In the genomic region with DNA sequence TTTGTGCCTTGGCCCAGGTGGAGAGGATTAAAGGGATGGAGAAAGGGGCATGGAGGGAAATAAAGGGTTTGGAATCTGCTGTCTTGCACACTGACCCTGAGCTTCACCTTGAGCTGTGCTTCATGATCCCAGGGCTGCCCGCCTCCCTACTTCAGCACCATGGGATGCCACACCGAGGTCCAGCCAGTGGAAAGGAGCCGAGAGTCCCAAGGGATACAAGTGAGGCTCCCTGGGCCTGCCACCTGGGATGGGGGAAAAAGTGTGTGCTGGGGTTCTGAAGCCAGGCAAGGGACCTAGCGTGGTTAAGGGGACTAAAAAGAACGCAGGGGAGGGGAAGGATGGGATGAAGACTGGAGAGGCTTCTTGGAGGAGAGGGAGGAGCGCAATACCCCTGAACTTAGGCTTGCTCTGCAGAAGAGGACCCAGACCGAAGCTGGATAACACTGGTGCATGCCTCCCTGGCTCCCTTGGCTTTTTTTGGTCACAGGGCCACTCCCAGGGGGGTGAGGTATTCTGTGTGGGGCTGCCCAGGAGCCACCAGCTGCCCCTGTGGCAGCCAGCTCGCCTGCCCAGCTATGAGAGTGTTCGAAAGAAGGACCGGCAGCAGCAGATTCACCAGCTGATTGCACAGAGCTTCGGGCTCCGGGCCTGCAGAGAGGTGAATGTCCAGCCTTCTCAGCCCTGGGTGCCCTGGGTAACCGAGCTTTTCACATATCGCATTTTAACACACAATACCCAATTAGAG, we compare ENCODE assay signal across 17 cellular contexts.
"Had no signal": no experiment of that assay in that cellular context is flagged by ENCODE, and none has a peak within 500 bp of the region (broad histone marks: within the 10 kb centered on the region; RNA-seq: fewer than 3 reads in every experiment).

No MANE protein-coding gene starts in this region.

- H3K27me3 ChIP-seq: dorsolateral prefrontal cortex, gastroesophageal sphincter, neutrophil, transverse colon had no signal

- H3K9me3 Mint-ChIP-seq: activated CD4-positive, alpha-beta memory T cell treated with anti-CD3 and anti-CD28 coated beads, Interleukin-2, amount 10 ng/mL, durations not matched to agents 7 days and 5 days; naive B cell; WTC11 had no signal

- DNase-seq: activated CD4-positive, alpha-beta memory T cell treated with anti-CD3 and anti-CD28 coated beads, Interleukin-2, amount 10 ng/mL, durations not matched to agents 7 days and 5 days; activated CD4-positive, alpha-beta T cell treated with anti-CD3 and anti-CD28 coated beads for 4 hours; activated CD8-positive, alpha-beta memory T cell treated with anti-CD3 and anti-CD28 coated beads, Interleukin-2, amount 50 U/mL, for 4 hours; activated T-cell treated with anti-CD3 and anti-CD28 coated beads, Interleukin-2, amount 50 U/mL, for 48 hours; anterior cingulate cortex; erythroblast; naive B cell; stimulated activated CD4-positive, alpha-beta T cell treated with anti-CD3 and anti-CD28 coated beads, Interleukin-4, amount 100 ng/mL, for 4 hours; stimulated activated CD8-positive, alpha-beta memory T cell treated with anti-CD3 and anti-CD28 coated beads, Interleukin-4, amount 100 ng/mL, for 48 hours; stimulated activated naive CD4-positive, alpha-beta T cell treated with Interleukin-2 at 50 U/mL for 16 hours; T-helper 2 cell; transverse colon had no signal

- ATAC-seq: gastroesophageal sphincter, WTC11 had no signal

- H3K27ac Mint-ChIP-seq: activated CD4-positive, alpha-beta memory T cell treated with anti-CD3 and anti-CD28 coated beads, Interleukin-2, amount 10 ng/mL, durations not matched to agents 7 days and 5 days; naive B cell; WTC11 had no signal

- H3K9me3 ChIP-seq: gastroesophageal sphincter, neutrophil, transverse colon had no signal

- H3K4me3 ChIP-seq: dorsolateral prefrontal cortex, gastroesophageal sphincter, lung, transverse colon had no signal

- H3K27me3 Mint-ChIP-seq: activated CD4-positive, alpha-beta memory T cell treated with anti-CD3 and anti-CD28 coated beads, Interleukin-2, amount 10 ng/mL, durations not matched to agents 7 days and 5 days; naive B cell had no signal

- H3K4me3 Mint-ChIP-seq: activated CD4-positive, alpha-beta memory T cell treated with anti-CD3 and anti-CD28 coated beads, Interleukin-2, amount 10 ng/mL, durations not matched to agents 7 days and 5 days; naive B cell; WTC11 had no signal

- H3K27ac ChIP-seq: gastroesophageal sphincter, neutrophil, transverse colon had no signal
